In genomic region chr2:178891959-178892485, GRCh38 we compare ENCODE assay signal across 20 cellular contexts.
DNase-seq lines count a peak whose midpoint lies in the region; ATAC-seq and TF ChIP-seq lines count a peak whose summit lies in the region.
"Had no signal": no experiment of that assay in that cellular context is flagged by ENCODE, and none has a peak within 500 bp of the region (broad histone marks: within the 10 kb centered on the region; RNA-seq: fewer than 3 reads in every experiment).

No MANE protein-coding gene starts in this region.

- H3K9me2 ChIP-seq in GM23338 (ENCODE audit: insufficient read depth) (no peaks in the 10 kb centered on the region), PC-9 (ENCODE audit: insufficient read depth) (no peaks in the 10 kb centered on the region)

- no peaks in the 10 kb centered on the region for H3K9me3 Mint-ChIP-seq in GM23338
- H3K9me3 Mint-ChIP-seq in neural progenitor cell: no peaks in the 10 kb centered on the region
- H3K9me3 Mint-ChIP-seq: activated naive CD8-positive, alpha-beta T cell treated with anti-CD3 and anti-CD28 coated beads for 36 hours; mesothelial cell of epicardium; naive thymus-derived CD8-positive, alpha-beta T cell; T-cell had no signal

- H3K9me3 ChIP-seq in PC-9 (ENCODE audit: insufficient read depth, low read depth): no peaks in the 10 kb centered on the region
- H3K9me3 ChIP-seq in neural progenitor cell (ENCODE audit: low read depth): no peaks in the 10 kb centered on the region
- no peaks in the 10 kb centered on the region for H3K9me3 ChIP-seq in BE2C
- H3K9me3 ChIP-seq: Caco-2, colonic mucosa, SJSA1 had no signal

- no peak overlapping the region for H3K9ac ChIP-seq in neural progenitor cell

- H3K27ac Mint-ChIP-seq in GM23338: peak overlapping the region; percentile 36; the same call in 1 of the 2 replicates
- H3K27ac Mint-ChIP-seq in neural progenitor cell: no peak overlapping the region
- H3K27ac Mint-ChIP-seq: activated naive CD8-positive, alpha-beta T cell treated with anti-CD3 and anti-CD28 coated beads for 36 hours; mesothelial cell of epicardium; naive thymus-derived CD8-positive, alpha-beta T cell; T-cell had no signal

- BruUV-seq in PC-9 (replicated peaks; lab: Mats Ljungman, UMichigan): no TSS peak

- H3K36me3 Mint-ChIP-seq in GM23338 (ENCODE audit: low read depth) (no peaks in the 10 kb centered on the region), neural progenitor cell (no peaks in the 10 kb centered on the region)
- H3K36me3 Mint-ChIP-seq: activated naive CD8-positive, alpha-beta T cell treated with anti-CD3 and anti-CD28 coated beads for 36 hours; mesothelial cell of epicardium had no signal

- DNase-seq in GM23338 (ENCODE audit: low spot score): no peak
- DNase-seq in PC-9: no peak
- no peak for DNase-seq in Right ventricle myocardium superior
- DNase-seq in neural progenitor cell (ENCODE audit: low spot score): no peak
- no peak for DNase-seq in BE2C
- DNase-seq in occipital lobe (lab: John Stamatoyannopoulos, UW): no peak
- DNase-seq in iPS-NIHi11 (ENCODE audit: low spot score): no peak
- DNase-seq: DMS79, NCI-H1436 treated with DMSO at 0.1 percent for 48 hours, NCI-H2107 had no signal

- H3K79me2 ChIP-seq in GM23338 (replicated peaks; ENCODE audit: insufficient read depth): no peaks in the 10 kb centered on the region
- H3K79me2 ChIP-seq in PC-9 (ENCODE audit: low read depth): no peaks in the 10 kb centered on the region
- H3K79me2 ChIP-seq in neural progenitor cell (ENCODE audit: low read depth): no peaks in the 10 kb centered on the region

- CTCF ChIA-PET in PC-9 (lab: Charles Lee): interaction anchor here (0.6 kb wide), 1 partner anchor 485 kb away, joined by 3 read pairs; no protein-coding TSS in a partner anchor

- TF ChIP-seq CTCF in GM23338 (conservative IDR thresholded peaks at IDR 0.05; ENCODE audit: low read depth in 2 of 2) (no peak), PC-9 (conservative IDR thresholded peaks at IDR 0.05) (no peak), neural progenitor cell (IDR thresholded peaks at IDR 0.05) (no peak), BE2C (IDR thresholded peaks at IDR 0.05; ENCODE audit: low read depth, low read length) (no peak)

- no peaks in the 10 kb centered on the region for H3K4me1 ChIP-seq in GM23338 (ENCODE audit: insufficient read depth)
- H3K4me1 ChIP-seq in PC-9 (replicated peaks; ENCODE audit: insufficient read depth): no peaks in the 10 kb centered on the region
- peaks cover 12% of the 10 kb centered on the region for H3K4me1 ChIP-seq in neural progenitor cell
- H3K4me1 ChIP-seq in BE2C: no peaks in the 10 kb centered on the region
- H3K4me1 ChIP-seq: Caco-2, colonic mucosa, SJSA1 had no signal

- 0 out of 2 replicates have a peak overlapping the region, but pooled peaks have one; percentile 27 for H3K27ac ChIP-seq in GM23338 (ENCODE audit: low read depth)
- H3K27ac ChIP-seq in PC-9: no peak overlapping the region
- H3K27ac ChIP-seq in neural progenitor cell: no peak overlapping the region
- H3K27ac ChIP-seq: C4-2B, colonic mucosa, SJSA1, skin epidermis had no signal

- no peak overlapping the region for H3K4me2 ChIP-seq in GM23338
- no peak overlapping the region for H3K4me2 ChIP-seq in PC-9
- no peak overlapping the region for H3K4me2 ChIP-seq in neural progenitor cell

- H2AFZ ChIP-seq in GM23338 (no peak overlapping the region), PC-9 (peak overlapping the region; percentile 10; the same call in 1 of the 2 replicates), neural progenitor cell (replicated peaks) (peak overlapping the region; percentile 17)

- peaks cover 21% of the 10 kb centered on the region for H3K4me1 Mint-ChIP-seq in GM23338
- H3K4me1 Mint-ChIP-seq in neural progenitor cell: peaks cover 5% of the 10 kb centered on the region
- H3K4me1 Mint-ChIP-seq: mesothelial cell of epicardium had no signal

- no peak overlapping the region for H3K4me3 ChIP-seq in GM23338
- H3K4me3 ChIP-seq in PC-9: no peak overlapping the region
- no peak overlapping the region for H3K4me3 ChIP-seq in neural progenitor cell
- no peak overlapping the region for H3K4me3 ChIP-seq in BE2C (ENCODE audit: low read depth, low read length)
- H3K4me3 ChIP-seq: colonic mucosa, SJSA1, skin epidermis had no signal

- intact Hi-C loops in PC-9 (cut with micrococcal nuclease; ENCODE audit: unreplicated experiment): loop anchor here (1.0 to 5.0 kb wide), 3 partner anchors 22 to 235 kb away; no protein-coding TSS in a partner anchor
- intact Hi-C loops in Right ventricle myocardium superior (cut with DNase I): no loop called here

- H3K27me3 Mint-ChIP-seq in GM23338 (ENCODE audit: insufficient read depth, low read depth, poor library complexity) (no peaks in the 10 kb centered on the region), neural progenitor cell (ENCODE audit: insufficient read depth, low read depth) (no peaks in the 10 kb centered on the region)
- H3K27me3 Mint-ChIP-seq: activated naive CD8-positive, alpha-beta T cell treated with anti-CD3 and anti-CD28 coated beads for 36 hours; naive thymus-derived CD8-positive, alpha-beta T cell; T-cell had no signal

- no peak overlapping the region for H3K4me3 Mint-ChIP-seq in GM23338
- H3K4me3 Mint-ChIP-seq in neural progenitor cell: no peak overlapping the region
- H3K4me3 Mint-ChIP-seq: activated naive CD8-positive, alpha-beta T cell treated with anti-CD3 and anti-CD28 coated beads for 36 hours; mesothelial cell of epicardium; naive thymus-derived CD8-positive, alpha-beta T cell; T-cell had no signal

- no peak for ATAC-seq in GM23338
- peak; percentile 72 for ATAC-seq in Right ventricle myocardium superior (ENCODE audit: poor library complexity)
- no peak for ATAC-seq in HG02623 (IDR thresholded peaks at IDR 0.05; ENCODE audit: unreplicated experiment)

- H3F3A ChIP-seq in GM23338 (replicated peaks; ENCODE audit: low read depth) (no peaks in the 10 kb centered on the region), PC-9 (ENCODE audit: insufficient read depth, low read depth) (no peaks in the 10 kb centered on the region), neural progenitor cell (ENCODE audit: low read depth) (no peaks in the 10 kb centered on the region)

- H4K20me1 ChIP-seq in GM23338 (replicated peaks; ENCODE audit: insufficient read depth) (no peaks in the 10 kb centered on the region), PC-9 (ENCODE audit: insufficient read depth) (no peaks in the 10 kb centered on the region), neural progenitor cell (ENCODE audit: low read depth) (no peaks in the 10 kb centered on the region)

- H3K27me3 ChIP-seq in GM23338 (ENCODE audit: insufficient read depth) (no peaks in the 10 kb centered on the region), PC-9 (ENCODE audit: insufficient read depth, low read depth) (no peaks in the 10 kb centered on the region), neural progenitor cell (no peaks in the 10 kb centered on the region), BE2C (no peaks in the 10 kb centered on the region)
- H3K27me3 ChIP-seq: colonic mucosa, SJSA1 had no signal

- POLR2A ChIA-PET in PC-9 (lab: Charles Lee; ENCODE audit: unreplicated experiment): no interaction called here

- H3K36me3 ChIP-seq in GM23338 (ENCODE audit: insufficient read depth) (no peaks in the 10 kb centered on the region), PC-9 (ENCODE audit: low read depth) (no peaks in the 10 kb centered on the region), neural progenitor cell (no peaks in the 10 kb centered on the region), BE2C (no peaks in the 10 kb centered on the region)
- H3K36me3 ChIP-seq: colonic mucosa, SJSA1 had no signal

TF ChIP-seq in GM23338, 12 proteins besides CTCF, POLR2A, EP300 and RAD21 (continues in another document):
- TF ChIP-seq EZH2phosphoT487 (IDR thresholded peaks at IDR 0.05; ENCODE audit: unreplicated experiment) (no peak), POLR2AphosphoS5 (IDR thresholded peaks at IDR 0.05; ENCODE audit: low read depth) (no peak)
